28 cellular contexts compared by ENCODE assay signal in the genomic region with DNA sequence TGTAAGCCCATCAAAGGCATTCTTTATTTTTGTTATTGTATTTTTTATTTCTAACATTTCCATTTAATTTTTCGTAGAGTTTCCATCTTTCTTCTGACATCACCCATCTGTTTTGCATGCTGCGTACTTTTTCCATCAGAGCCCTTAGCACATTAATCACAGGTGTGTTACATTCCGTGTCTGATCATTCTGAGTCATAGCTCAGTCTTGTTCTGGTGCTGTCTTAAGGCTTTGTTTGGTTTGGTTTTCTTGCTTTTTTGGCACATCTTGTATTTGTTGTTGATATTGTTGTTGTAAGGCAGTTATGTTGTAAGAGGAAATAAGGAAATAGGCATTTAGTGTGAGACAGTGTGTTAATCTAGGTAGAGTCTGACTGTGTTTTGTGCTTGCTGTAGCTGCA.
"Had no signal": no experiment of that assay in that cellular context is flagged by ENCODE, and none has a peak within 500 bp of the region (broad histone marks: within the 10 kb centered on the region; RNA-seq: fewer than 3 reads in every experiment).

No MANE protein-coding gene starts in this region.

- H3K4me1 Mint-ChIP-seq: mesothelial cell of epicardium; naive thymus-derived CD4-positive, alpha-beta T cell; nephron; neural progenitor cell; stimulated activated memory B cell treated with anti-CD40 and anti-IgM and Interleukin-4, amounts not matched to agents 10 μg/mL and 1 μg/mL and 100 μg/mL, for 72 hours had no signal

- H3K4me3 Mint-ChIP-seq: mesothelial cell of epicardium; naive thymus-derived CD4-positive, alpha-beta T cell; nephron; neural progenitor cell; stimulated activated memory B cell treated with anti-CD40 and anti-IgM and Interleukin-4, amounts not matched to agents 10 μg/mL and 1 μg/mL and 100 μg/mL, for 72 hours; stimulated activated naive CD8-positive, alpha-beta T cell treated with anti-CD3 and anti-CD28 coated beads, Interleukin-15, Interleukin-2, amounts not matched to agents 100 ng/mL and 50 ng/mL, for 24 hours had no signal

- H3K27me3 ChIP-seq: esophagus muscularis mucosa, spleen, suprapubic skin, transverse colon, vagina had no signal

- ATAC-seq: heart right ventricle; left lobe of liver; naive thymus-derived CD4-positive, alpha-beta T cell; right cardiac atrium; stimulated activated memory B cell treated with anti-CD40 and anti-IgM and Interleukin-4, amounts not matched to agents 10 μg/mL and 1 μg/mL and 100 μg/mL, for 72 hours had no signal

- H3K36me3 ChIP-seq: esophagus muscularis mucosa, heart right ventricle, neural progenitor cell, prostate gland, spleen, suprapubic skin, transverse colon, vagina had no signal

- H3K4me1 ChIP-seq: esophagus muscularis mucosa, heart right ventricle, neural progenitor cell, parathyroid adenoma, prostate gland, spleen, suprapubic skin, transverse colon, vagina had no signal

- H3K4me3 ChIP-seq: coronary artery, esophagus muscularis mucosa, heart right ventricle, lung, neural progenitor cell, prostate gland, skin epidermis, spleen, suprapubic skin, transverse colon, vagina had no signal

- H3K27me3 Mint-ChIP-seq: stimulated activated memory B cell treated with anti-CD40 and anti-IgM and Interleukin-4, amounts not matched to agents 10 μg/mL and 1 μg/mL and 100 μg/mL, for 72 hours; stimulated activated naive CD8-positive, alpha-beta T cell treated with anti-CD3 and anti-CD28 coated beads, Interleukin-15, Interleukin-2, amounts not matched to agents 100 ng/mL and 50 ng/mL, for 24 hours had no signal

- H3K27ac ChIP-seq: coronary artery, esophagus muscularis mucosa, heart right ventricle, neural progenitor cell, parathyroid adenoma, prostate gland, skin epidermis, spleen, suprapubic skin, transverse colon, vagina had no signal

- FAIRE-seq: endothelial cell of umbilical vein, islet of Langerhans had no signal

- H3K9me3 Mint-ChIP-seq: neural progenitor cell had no signal

- H3K9me3 ChIP-seq: prostate gland, suprapubic skin, transverse colon, vagina had no signal

- H3K36me3 Mint-ChIP-seq: mesothelial cell of epicardium; naive thymus-derived CD4-positive, alpha-beta T cell; neural progenitor cell; stimulated activated memory B cell treated with anti-CD40 and anti-IgM and Interleukin-4, amounts not matched to agents 10 μg/mL and 1 μg/mL and 100 μg/mL, for 72 hours had no signal

- H3K27ac Mint-ChIP-seq: mesothelial cell of epicardium; naive thymus-derived CD4-positive, alpha-beta T cell; nephron; neural progenitor cell; stimulated activated memory B cell treated with anti-CD40 and anti-IgM and Interleukin-4, amounts not matched to agents 10 μg/mL and 1 μg/mL and 100 μg/mL, for 72 hours; stimulated activated naive CD8-positive, alpha-beta T cell treated with anti-CD3 and anti-CD28 coated beads, Interleukin-15, Interleukin-2, amounts not matched to agents 100 ng/mL and 50 ng/mL, for 24 hours had no signal

- DNase-seq: dermis blood vessel endothelial cell; effector memory CD4-positive, alpha-beta T cell; foreskin melanocyte; glutamatergic neuron; heart right ventricle; hippocampal formation; mesenchymal stem cell; naive thymus-derived CD4-positive, alpha-beta T cell; right cardiac atrium; spleen; stimulated activated CD4-positive, alpha-beta T cell treated with anti-CD3 and anti-CD28 coated beads, Interleukin-4, amount 100 ng/mL, for 4 hours; transverse colon had no signal
